ENCODE assay signal across 23 cellular contexts in the genomic region with DNA sequence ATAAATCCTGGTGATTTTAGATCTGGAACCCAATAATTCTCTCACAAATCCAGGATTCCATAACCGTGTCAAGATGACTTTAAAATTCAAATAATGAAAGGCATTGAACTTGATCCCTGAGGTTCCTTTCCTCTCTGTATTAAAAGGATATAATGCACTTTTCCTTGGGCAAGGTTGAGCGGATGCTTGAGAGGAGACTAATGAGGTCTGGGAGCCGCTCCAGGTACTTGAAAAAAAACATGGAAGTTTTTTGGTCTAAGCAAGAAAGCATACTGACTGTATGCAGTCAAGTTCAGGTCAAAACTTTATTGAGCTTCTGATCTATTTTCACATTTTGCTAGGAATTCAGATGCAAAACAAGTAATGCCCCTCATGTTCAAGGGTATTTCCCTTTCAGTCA.
"Had no signal": no experiment of that assay in that cellular context is flagged by ENCODE, and none has a peak within 500 bp of the region (broad histone marks: within the 10 kb centered on the region; RNA-seq: fewer than 3 reads in every experiment).

No MANE protein-coding gene starts in this region.

- H3K27me3 ChIP-seq: gastrocnemius medialis, ovary, right lobe of liver, stomach had no signal

- H3K36me3 Mint-ChIP-seq: natural killer cell, type B pancreatic cell had no signal

- H3K36me3 ChIP-seq: gastrocnemius medialis, lower lobe of right lung, ovary, right lobe of liver, stomach, tibial artery had no signal

- H3K27ac Mint-ChIP-seq: dendritic cell treated with granulocyte-macrophage colony-stimulating factor and Interleukin-4, amounts not matched to agents 40 ng/mL and 50 ng/mL, for 4 days; endodermal cell; natural killer cell; type B pancreatic cell had no signal

- H3K27ac ChIP-seq: epithelial cell of prostate, gastrocnemius medialis, lower lobe of right lung, ovary, right lobe of liver, stomach, tibial artery had no signal

- H3K9me3 ChIP-seq: gastrocnemius medialis, lower lobe of right lung, ovary, right lobe of liver, stomach, tibial artery had no signal

- H3K27me3 Mint-ChIP-seq: dendritic cell treated with granulocyte-macrophage colony-stimulating factor and Interleukin-4, amounts not matched to agents 40 ng/mL and 50 ng/mL, for 4 days; type B pancreatic cell had no signal

- H3K4me3 Mint-ChIP-seq: dendritic cell treated with granulocyte-macrophage colony-stimulating factor and Interleukin-4, amounts not matched to agents 40 ng/mL and 50 ng/mL, for 4 days; endodermal cell; natural killer cell; type B pancreatic cell had no signal

- H3K4me1 ChIP-seq: gastrocnemius medialis, lower lobe of right lung, right lobe of liver, stomach, tibial artery had no signal

- H3K4me3 ChIP-seq: gastrocnemius medialis, lower lobe of right lung, ovary, right lobe of liver, stomach, tibial artery had no signal

- DNase-seq: effector CD8-positive, alpha-beta T cell; endodermal cell; foreskin fibroblast; gastrocnemius medialis; head of caudate nucleus; left ventricle myocardium superior; lower lobe of right lung; natural killer cell; occipital lobe; ovary; posterior cingulate gyrus; right lobe of liver; small intestine; stimulated activated CD4-positive, alpha-beta T cell treated with anti-CD3 and anti-CD28 coated beads, Interleukin-15, amount 100 ng/mL, for 24 hours; stimulated activated CD4-positive, alpha-beta T cell treated with anti-CD3 and anti-CD28 coated beads, Interleukin-2, amount 100 ng/mL, for 48 hours; stimulated activated naive CD4-positive, alpha-beta T cell; stomach; tibial artery had no signal

- FAIRE-seq: keratinocyte had no signal

- H3K4me1 Mint-ChIP-seq: endodermal cell, natural killer cell had no signal

- ATAC-seq: esophagus mucosa, gastrocnemius medialis, left ventricle myocardium superior, lower lobe of right lung, natural killer cell, right lobe of liver had no signal
